Comparison of ENCODE assay signal across 10 cellular contexts in the genomic region with DNA sequence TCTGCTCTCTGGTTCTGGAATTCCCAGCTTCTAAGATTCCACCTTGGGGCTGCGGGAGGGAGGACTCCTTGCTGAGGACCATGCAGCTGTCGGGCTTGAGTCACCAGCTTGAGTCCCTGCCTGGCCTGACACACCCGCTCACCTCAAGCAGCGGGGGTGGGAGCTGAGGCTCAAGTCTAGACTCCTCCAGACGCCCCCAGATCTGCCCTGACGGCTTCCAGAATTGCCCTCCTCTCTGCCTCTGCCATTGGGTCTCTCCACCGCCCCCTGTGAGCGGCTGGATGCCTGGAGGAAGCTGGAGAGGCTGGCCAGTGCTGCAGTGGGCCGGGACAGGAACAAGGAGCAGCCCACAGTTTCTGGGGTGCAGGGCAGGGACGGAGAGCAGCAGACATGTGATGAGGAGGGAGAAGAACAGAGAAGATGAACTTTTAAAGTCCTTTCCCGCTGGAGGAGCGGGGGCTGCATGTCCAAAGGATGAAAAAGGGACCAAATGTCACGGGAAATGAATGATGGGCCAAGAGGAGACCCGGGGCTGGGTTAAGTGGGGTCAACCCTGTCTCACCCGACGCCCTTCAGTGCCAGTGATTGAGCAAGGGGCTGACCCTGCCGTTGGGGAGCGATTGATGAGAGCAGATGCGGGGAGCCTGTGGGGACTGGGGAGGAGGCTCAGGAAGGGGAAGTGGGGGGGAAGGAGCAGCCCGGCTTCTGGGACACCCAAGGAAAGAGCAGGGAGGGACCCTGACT. TPM values are rescaled to one million over a fixed set of nuclear protein-coding genes. Genes with fewer than 3 reads are reported as not detected.
DNase-seq lines count a peak whose midpoint lies in the region; ATAC-seq and TF ChIP-seq lines count a peak whose summit lies in the region.
"Had no signal": no experiment of that assay in that cellular context is flagged by ENCODE, and none has a peak within 500 bp of the region (broad histone marks: within the 10 kb centered on the region; RNA-seq: fewer than 3 reads in every experiment).

No MANE protein-coding gene starts in this region.

- no peaks in the 10 kb centered on the region for H3K27me3 ChIP-seq in Caco-2 (replicated peaks; ENCODE audit: control insufficient read depth, insufficient read depth, low read length)

- H3K27me3 Mint-ChIP-seq in Caco-2 (ENCODE audit: insufficient read depth, unreplicated experiment) (no peaks in the 10 kb centered on the region), chondrocyte (ENCODE audit: low read depth) (peaks cover 1% of the 10 kb centered on the region), nephron (ENCODE audit: low read depth) (peaks cover 6% of the 10 kb centered on the region), immature natural killer cell (ENCODE audit: low read depth in 3 of 3) (peaks cover 16 to 24% (median 22%) of the 10 kb centered on the region in 3 donors)

- H3K27ac Mint-ChIP-seq in Caco-2 (ENCODE audit: unreplicated experiment), result peak overlapping the region; percentile 53
- no peak overlapping the region for H3K27ac Mint-ChIP-seq in chondrocyte (ENCODE audit: unreplicated experiment)
- H3K27ac Mint-ChIP-seq in nephron, result peak overlapping the region; percentile 85 to 95 (median 86)
- no peak overlapping the region for H3K27ac Mint-ChIP-seq in immature natural killer cell
- H3K27ac Mint-ChIP-seq: activated T-cell treated with anti-CD3 and anti-CD28 coated beads, Interleukin-2, amount 50 U/mL, for 24 hours had no signal

- H3K4me3 Mint-ChIP-seq in Caco-2 (ENCODE audit: unreplicated experiment) (no peak overlapping the region), chondrocyte (ENCODE audit: unreplicated experiment) (no peak overlapping the region), nephron (peak overlapping the region; percentile 64 to 84 (median 65)), immature natural killer cell (no peak overlapping the region)
- H3K4me3 Mint-ChIP-seq: activated T-cell treated with anti-CD3 and anti-CD28 coated beads, Interleukin-2, amount 50 U/mL, for 24 hours had no signal

- peaks cover 4% of the 10 kb centered on the region for H3K36me3 Mint-ChIP-seq in Caco-2 (ENCODE audit: insufficient read depth, unreplicated experiment)
- H3K36me3 Mint-ChIP-seq in chondrocyte (ENCODE audit: low read depth), result no peaks in the 10 kb centered on the region
- H3K36me3 Mint-ChIP-seq in nephron (ENCODE audit: low read depth), result peaks cover 5% of the 10 kb centered on the region
- H3K36me3 Mint-ChIP-seq in immature natural killer cell, result peaks cover 0 to 3% (median 3%) of the 10 kb centered on the region in 3 donors

- H3K9me3 ChIP-seq in Caco-2, result no peaks in the 10 kb centered on the region

- BruUV-seq in Caco-2 (replicated peaks; lab: Mats Ljungman, UMichigan), result no TSS peak

- no peaks in the 10 kb centered on the region for H3K36me3 ChIP-seq in Caco-2 (ENCODE audit: control insufficient read depth, insufficient read depth, low read length)

- ATAC-seq in GM18858 (IDR thresholded peaks at IDR 0.05; ENCODE audit: unreplicated experiment), result no peak
- ATAC-seq: naive thymus-derived CD4-positive, alpha-beta T cell had no signal

- no peak for DNase-seq in Caco-2
- DNase-seq in LNCaP clone FGC (ENCODE audit: low read depth), result no peak
- DNase-seq in chondrocyte (ENCODE audit: low spot score), result no peak
- DNase-seq in immature natural killer cell, result no peak
- no peak for DNase-seq in occipital lobe (lab: John Stamatoyannopoulos, UW)
- no peak for DNase-seq in NOMO-1 treated with DMSO at 0.1 percent for 48 hours (lab: John Stamatoyannopoulos, UW; ENCODE audit: unreplicated experiment)
- DNase-seq: activated T-cell treated with anti-CD3 and anti-CD28 coated beads, Interleukin-2, amount 50 U/mL, for 24 hours; naive thymus-derived CD4-positive, alpha-beta T cell had no signal

- CTCF ChIA-PET in Caco-2 (lab: Charles Lee), result interaction anchor here (0.5 to 5.2 kb wide), 7 partner anchors 9 to 236 kb away, joined by 3 to 262 read pairs (median 4); a partner anchor contains a TSS

- H3K4me1 ChIP-seq in Caco-2, result peaks cover 49% of the 10 kb centered on the region

- TF ChIP-seq CTCF in Caco-2 (IDR thresholded peaks at IDR 0.05; ENCODE audit: insufficient read depth in 1 of 2, low read depth in 1 of 2, low read length in 1 of 2, severe bottlenecking in 1 of 2, unreplicated experiment in 1 of 2) (no peak), LNCaP clone FGC (IDR thresholded peaks at IDR 0.05; ENCODE audit: control insufficient read depth, extremely low read depth, insufficient read depth) (no peak), chondrocyte (IDR thresholded peaks at IDR 0.05) (peak; percentile 43), nephron (IDR thresholded peaks at IDR 0.05; ENCODE audit: unreplicated experiment in 3 of 3) (no peak)

- POLR2A ChIA-PET in Caco-2 (lab: Charles Lee), result interaction anchor here (2.5 kb wide), 1 partner anchor 15 kb away, joined by 24 read pairs; a partner anchor contains a TSS

- no peaks in the 10 kb centered on the region for H3K9me3 Mint-ChIP-seq in Caco-2 (ENCODE audit: unreplicated experiment)
- H3K9me3 Mint-ChIP-seq in chondrocyte (ENCODE audit: low read depth), result no peaks in the 10 kb centered on the region
- no peaks in the 10 kb centered on the region for H3K9me3 Mint-ChIP-seq in nephron
- no peaks in the 10 kb centered on the region for H3K9me3 Mint-ChIP-seq in immature natural killer cell
- H3K9me3 Mint-ChIP-seq: activated T-cell treated with anti-CD3 and anti-CD28 coated beads, Interleukin-2, amount 50 U/mL, for 24 hours; naive thymus-derived CD4-positive, alpha-beta T cell had no signal

- H3K4me3 ChIP-seq in Caco-2 (ENCODE audit: low read depth, low read length) (no peak overlapping the region), LNCaP clone FGC (ENCODE audit: low read depth, low read length) (peak overlapping the region; percentile 16; the same call in 1 of the 2 replicates)

- intact Hi-C loops in Caco-2 (cut with micrococcal nuclease; ENCODE audit: unreplicated experiment), result no loop called here

- H3K4me1 Mint-ChIP-seq in Caco-2 (ENCODE audit: low read depth, unreplicated experiment), result peaks cover 23% of the 10 kb centered on the region
- H3K4me1 Mint-ChIP-seq in chondrocyte (ENCODE audit: low read depth), result peaks cover 54% of the 10 kb centered on the region
- peaks cover 59% of the 10 kb centered on the region for H3K4me1 Mint-ChIP-seq in nephron
- H3K4me1 Mint-ChIP-seq in immature natural killer cell, result peaks cover 0 to 3% of the 10 kb centered on the region in 2 donors

RNA-seq across cellular contexts. Expression of a gene that starts 13.5 kb away (rescaled TPM):
- 27.1 and 30.6 TPM in 2 replicates for total RNA-seq in Caco-2 (2022)
- 88.7 to 193 TPM (median 93.5 TPM) in 3 replicates for total RNA-seq in chondrocyte
- not detected for polyA plus RNA-seq in immature natural killer cell
- total RNA-seq in occipital lobe, result 3.1 TPM

RNA-seq across cellular contexts. Expression of a gene that starts 14.6 kb away (rescaled TPM):
- total RNA-seq in Caco-2 (2022) (18.0 and 22.7 TPM in 2 replicates), chondrocyte (6.0 to 11.6 TPM (median 6.9 TPM) in 3 replicates), occipital lobe (24.0 TPM)
- polyA plus RNA-seq in immature natural killer cell, result not detected
- polyA plus RNA-seq: naive thymus-derived CD4-positive, alpha-beta T cell had no signal

RNA-seq across cellular contexts. Expression of a gene that starts 36.4 kb away (rescaled TPM):
- total RNA-seq in Caco-2 (2022), result 26.6 and 27.6 TPM in 2 replicates
- 11.4 to 17.1 TPM (median 14.1 TPM) in 3 replicates for total RNA-seq in chondrocyte
- 1 to 10 TPM; 4.1 to 6.3 (median 4.4) TPM for polyA plus RNA-seq in immature natural killer cell
- total RNA-seq in occipital lobe, result 9.2 TPM

RNA-seq across cellular contexts. Expression of a gene that starts 36.7 kb away (rescaled TPM):
- total RNA-seq in Caco-2 (2022) (42.3 and 44.1 TPM in 2 replicates), chondrocyte (22.3 to 45.7 TPM (median 23.7 TPM) in 3 replicates), occipital lobe (6.2 TPM)
- 10 to 100 TPM in 2 of 3 donors, 1 to 10 TPM in 1; 9.3 to 34.1 (median 15.8) TPM for polyA plus RNA-seq in immature natural killer cell

RNA-seq across cellular contexts. Expression of a gene that starts 49.1 kb away (rescaled TPM):
- total RNA-seq in Caco-2 (2022) (52.6 and 54.2 TPM in 2 replicates), chondrocyte (38.6 to 58.3 TPM (median 40.3 TPM) in 3 replicates), occipital lobe (10.6 TPM)
- 100 to 1,000 TPM in 1 of 3 donors, 10 to 100 TPM in 2; 75.4 to 126 (median 88.2) TPM for polyA plus RNA-seq in immature natural killer cell

Comparison
In these comparisons a context has a peak if more than half of its experiments do, and no peak if none do; other contexts are left out.
1. H3K27ac Mint-ChIP-seq: peak in Caco-2 (single experiment) and nephron (3 of 3); none in chondrocyte (single experiment) and immature natural killer cell (0 of 6).
2. H3K4me3 Mint-ChIP-seq: peak in nephron (3 of 3); none in Caco-2 (single experiment), chondrocyte (single experiment) and immature natural killer cell (0 of 5).